Comparison of ENCODE assay signal across 1 cellular context in the genomic region with DNA sequence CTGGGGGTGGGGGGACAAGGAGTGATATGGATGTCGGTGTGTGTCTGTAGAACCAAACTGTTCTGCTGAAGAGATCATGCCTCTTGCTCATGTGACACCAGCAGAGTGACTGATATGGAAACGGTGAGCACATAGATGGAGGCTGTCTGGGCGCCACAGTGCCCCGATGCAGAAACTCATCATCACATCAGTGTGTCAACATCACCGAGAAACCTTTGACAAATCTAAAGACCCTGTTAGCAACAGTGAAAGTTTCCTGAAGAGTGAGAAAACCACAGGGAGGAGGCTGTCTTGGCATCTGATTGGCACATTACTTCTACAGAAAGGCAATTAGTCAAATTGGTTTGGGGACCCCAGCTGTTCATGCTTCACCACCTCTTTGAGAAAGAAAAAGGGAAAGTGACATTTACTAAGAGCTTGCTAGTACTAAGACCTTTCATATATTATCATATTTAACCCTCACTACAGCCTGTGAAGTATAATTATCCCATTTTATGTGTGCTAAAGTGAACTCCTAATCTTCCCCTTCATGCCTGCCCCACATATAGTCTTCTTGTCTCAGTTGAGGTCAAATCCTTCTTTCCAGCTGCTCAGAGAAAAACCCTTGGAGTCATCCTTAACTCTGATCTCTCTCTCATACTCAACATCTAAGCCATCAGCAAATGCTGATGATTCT.
TF ChIP-seq lines count a peak whose summit lies in the region.

No MANE protein-coding gene starts in this region.

TF ChIP-seq in GM23338, 12 proteins besides CTCF, POLR2A, EP300 and RAD21 (continued from another document):
- TF ChIP-seq ZNF462 (CRISPR knock-in tag; IDR thresholded peaks at IDR 0.05) (no peak), ZNF331 (CRISPR knock-in tag; IDR thresholded peaks at IDR 0.05; ENCODE audit: low read depth) (no peak), STAT1 (IDR thresholded peaks at IDR 0.05; ENCODE audit: unreplicated experiment) (no peak), JUNB (IDR thresholded peaks at IDR 0.05; ENCODE audit: unreplicated experiment) (no peak)
TF ChIP-seq in GM23338: peak in this region for 0.
